In genomic region chr13:113907637-113908617, GRCh38 we compare ENCODE assay signal across 10 cellular contexts. TPM values are rescaled to one million over a fixed set of nuclear protein-coding genes. Genes with fewer than 3 reads are reported as not detected.
A peak's percentile ranks its signal among the peaks of the same experiment; 100 is the strongest.
DNase-seq lines count a peak whose midpoint lies in the region; ATAC-seq and TF ChIP-seq lines count a peak whose summit lies in the region.
"Had no signal": no experiment of that assay in that cellular context is flagged by ENCODE, and none has a peak within 500 bp of the region (broad histone marks: within the 10 kb centered on the region; RNA-seq: fewer than 3 reads in every experiment).

No MANE protein-coding gene starts in this region.

- TF ChIP-seq CTCF in right atrium auricular region (IDR thresholded peaks at IDR 0.05) (no peak), fibroblast of pulmonary artery (IDR thresholded peaks at IDR 0.05; ENCODE audit: low read length, missing control alignments) (no peak)

- DNase-seq in right atrium auricular region (ENCODE audit: low spot score) = peak; percentile 44
- DNase-seq in right cardiac atrium = no peak
- DNase-seq in RPMI7951 (ENCODE audit: low read depth) = peak; percentile 81
- peak; percentile 44 for DNase-seq in fibroblast of pulmonary artery (ENCODE audit: low read depth)
- DNase-seq in GM19240 (ENCODE audit: insufficient read length, low spot score) = no peak
- DNase-seq in NCI-H82 treated with DMSO at 0.1 percent for 48 hours (lab: John Stamatoyannopoulos, UW; ENCODE audit: unreplicated experiment) = no peak
- no peak for DNase-seq in activated CD4-positive, CD25-positive, alpha-beta regulatory T cell (lab: John Stamatoyannopoulos, UW)
- DNase-seq: caudate nucleus, KG1 had no signal

- WGBS in right cardiac atrium = 62% methylated on average over 17 of the region's 17 CpGs

- H3K4me3 ChIP-seq in right atrium auricular region (no peak overlapping the region), right cardiac atrium (ENCODE audit: low read length) (no peak overlapping the region), fibroblast of pulmonary artery (replicated peaks; ENCODE audit: low read depth, low read length) (no peak overlapping the region)

- H3K9me3 ChIP-seq in right atrium auricular region (no peaks in the 10 kb centered on the region), right cardiac atrium (ENCODE audit: control insufficient read depth, low read length) (no peaks in the 10 kb centered on the region)

- no peak overlapping the region for H3K27ac ChIP-seq in right atrium auricular region
- no peak overlapping the region for H3K27ac ChIP-seq in right cardiac atrium (ENCODE audit: low read length)

- H3K4me1 ChIP-seq in right atrium auricular region (no peaks in the 10 kb centered on the region), right cardiac atrium (ENCODE audit: control insufficient read depth, insufficient read depth, low read length) (no peaks in the 10 kb centered on the region)

- intact Hi-C loops in right cardiac atrium (cut with DNase I) = loop anchor here in 1 of 4 donors (10.0 kb wide), 1 partner anchor 93 kb away; no protein-coding TSS in a partner anchor

- H3K27me3 ChIP-seq in right atrium auricular region (no peaks in the 10 kb centered on the region), right cardiac atrium (ENCODE audit: control insufficient read depth, insufficient read depth) (no peaks in the 10 kb centered on the region)

- no peak for ATAC-seq in right cardiac atrium
- ATAC-seq in GM18517 (IDR thresholded peaks at IDR 0.05; ENCODE audit: unreplicated experiment) = no peak

- no peaks in the 10 kb centered on the region for H3K36me3 ChIP-seq in right atrium auricular region

RNA-seq across cellular contexts. Expression of gene GAS6, which starts 44.1 kb away (rescaled TPM):
- 100 to 1,000 TPM; 206 to 254 TPM for total RNA-seq in right atrium auricular region
- total RNA-seq in right cardiac atrium = 100 to 1,000 TPM; 197 to 213 (median 202) TPM
- 273 TPM for polyA plus RNA-seq in right cardiac atrium
- total RNA-seq in RPMI7951 (2014; rRNA removed; shearing (Covaris generic)) = 91.2 and 119 TPM in 2 replicates

Comparison
In these comparisons a context has a peak if more than half of its experiments do, and no peak if none do; other contexts are left out.
1. DNase-seq: peak in right atrium auricular region (single experiment), RPMI7951 (single experiment) and fibroblast of pulmonary artery (single experiment); none in right cardiac atrium (0 of 3), GM19240 (single experiment), NCI-H82 treated with DMSO at 0.1 percent for 48 hours (single experiment) and activated CD4-positive, CD25-positive, alpha-beta regulatory T cell (0 of 4).